Comparison of ENCODE assay signal across 8 cellular contexts in genomic region chr14:64338616-64339316, GRCh38. TPM values are rescaled to one million over a fixed set of nuclear protein-coding genes. Genes with fewer than 3 reads are reported as not detected.
DNase-seq lines count a peak whose midpoint lies in the region; ATAC-seq and TF ChIP-seq lines count a peak whose summit lies in the region.

No MANE protein-coding gene starts in this region.

- peak overlapping the region; percentile 80 for H3K27ac Mint-ChIP-seq in activated T-helper 2 cell treated with anti-CD3 and anti-CD28 coated beads, Interferon-gamma antibody, Interleukin-2, Interleukin-4, amounts not matched to agents 10 μg/mL and 5 μg/mL and 100 μg/mL, durations not matched to agents 14 hours and 24 hours and 36 hours
- H3K27ac Mint-ChIP-seq in natural killer cell, result peak overlapping the region; percentile 72 to 94

- peak; percentile 100 for DNase-seq in EL
- peak; percentile 99 for DNase-seq in H4 (ENCODE audit: low spot score)
- DNase-seq in LNCaP clone FGC (ENCODE audit: low read depth), result peak; percentile 97
- DNase-seq in RPMI8226, result peak; percentile 93
- DNase-seq in activated T-helper 2 cell treated with anti-CD3 and anti-CD28 coated beads, Interferon-gamma antibody, Interleukin-2, Interleukin-4, amounts not matched to agents 10 μg/mL and 5 μg/mL and 100 μg/mL, durations not matched to agents 14 hours and 24 hours and 36 hours (ENCODE audit: low spot score), result peak; percentile 89
- peak; percentile 96 for DNase-seq in fibroblast of peridontal ligament (ENCODE audit: extremely low read depth)
- peak; percentile 70 for DNase-seq in natural killer cell
- peak; percentile 66 to 89 (median 80) for DNase-seq in stimulated activated naive CD4-positive, alpha-beta T cell (lab: John Stamatoyannopoulos, UW)

- ATAC-seq in natural killer cell, result peak; percentile 83 to 88 (median 88)

- H3K36me3 Mint-ChIP-seq in activated T-helper 2 cell treated with anti-CD3 and anti-CD28 coated beads, Interferon-gamma antibody, Interleukin-2, Interleukin-4, amounts not matched to agents 10 μg/mL and 5 μg/mL and 100 μg/mL, durations not matched to agents 14 hours and 24 hours and 36 hours (ENCODE audit: low read depth), result peaks cover 14% of the 10 kb centered on the region
- H3K36me3 Mint-ChIP-seq in natural killer cell, result no peaks in the 10 kb centered on the region

- H3K4me3 Mint-ChIP-seq in activated T-helper 2 cell treated with anti-CD3 and anti-CD28 coated beads, Interferon-gamma antibody, Interleukin-2, Interleukin-4, amounts not matched to agents 10 μg/mL and 5 μg/mL and 100 μg/mL, durations not matched to agents 14 hours and 24 hours and 36 hours (ENCODE audit: low read depth), result peak overlapping the region; percentile 91
- peak overlapping the region; percentile 86 for H3K4me3 Mint-ChIP-seq in natural killer cell

- no peak for TF ChIP-seq CTCF in LNCaP clone FGC (IDR thresholded peaks at IDR 0.05; ENCODE audit: control insufficient read depth, extremely low read depth, insufficient read depth)
- TF ChIP-seq CTCF in natural killer cell (IDR thresholded peaks at IDR 0.05), result no peak

- intact Hi-C loops in activated T-helper 2 cell treated with anti-CD3 and anti-CD28 coated beads, Interferon-gamma antibody, Interleukin-2, Interleukin-4, amounts not matched to agents 10 μg/mL and 5 μg/mL and 100 μg/mL, durations not matched to agents 14 hours and 24 hours and 36 hours (cut with micrococcal nuclease), result loop anchor here (1.0 to 5.0 kb wide), 4 partner anchors 50 to 165 kb away; partner anchors contain the start of genes AKAP5, MTHFD1 and ZBTB25
- intact Hi-C loops in natural killer cell (cut with micrococcal nuclease), result no loop called here

- H3K4me3 ChIP-seq in LNCaP clone FGC (ENCODE audit: low read depth, low read length), result peak overlapping the region; percentile 85

- H3K27me3 Mint-ChIP-seq in activated T-helper 2 cell treated with anti-CD3 and anti-CD28 coated beads, Interferon-gamma antibody, Interleukin-2, Interleukin-4, amounts not matched to agents 10 μg/mL and 5 μg/mL and 100 μg/mL, durations not matched to agents 14 hours and 24 hours and 36 hours (ENCODE audit: low read depth), result no peaks in the 10 kb centered on the region
- H3K27me3 Mint-ChIP-seq in natural killer cell (ENCODE audit: low read depth in 2 of 2), result no peaks in the 10 kb centered on the region

- peaks cover 12% of the 10 kb centered on the region for H3K9me3 Mint-ChIP-seq in activated T-helper 2 cell treated with anti-CD3 and anti-CD28 coated beads, Interferon-gamma antibody, Interleukin-2, Interleukin-4, amounts not matched to agents 10 μg/mL and 5 μg/mL and 100 μg/mL, durations not matched to agents 14 hours and 24 hours and 36 hours
- H3K9me3 Mint-ChIP-seq in natural killer cell, result peaks cover 0 to 7% of the 10 kb centered on the region in 2 donors

- H3K4me1 Mint-ChIP-seq in activated T-helper 2 cell treated with anti-CD3 and anti-CD28 coated beads, Interferon-gamma antibody, Interleukin-2, Interleukin-4, amounts not matched to agents 10 μg/mL and 5 μg/mL and 100 μg/mL, durations not matched to agents 14 hours and 24 hours and 36 hours (ENCODE audit: low read depth), result peaks cover 23% of the 10 kb centered on the region
- peaks cover 14 to 19% of the 10 kb centered on the region in 2 donors for H3K4me1 Mint-ChIP-seq in natural killer cell

RNA-seq across cellular contexts. Expression of gene ESR2, which starts 44.6 kb away (rescaled TPM):
- total RNA-seq in H4 (2014; rRNA removed; shearing (Covaris generic)), result 0.10 TPM in 1 of 2 replicates, not detected in the other
- total RNA-seq in activated T-helper 2 cell treated with anti-CD3 and anti-CD28 coated beads, Interferon-gamma antibody, Interleukin-2, Interleukin-4, amounts not matched to agents 10 μg/mL and 5 μg/mL and 100 μg/mL, durations not matched to agents 14 hours and 24 hours and 36 hours, result 0.09 TPM in 1 of 2 replicates, not detected in the other
- total RNA-seq in natural killer cell, result under 1 TPM in 1 of 3 donors, not detected in 2; 0.53 TPM

RNA-seq across cellular contexts. Expression of gene MTHFD1, which starts 49.4 kb away (rescaled TPM):
- total RNA-seq in H4 (2014; rRNA removed; shearing (Covaris generic)), result 38.0 and 57.8 TPM in 2 replicates
- total RNA-seq in activated T-helper 2 cell treated with anti-CD3 and anti-CD28 coated beads, Interferon-gamma antibody, Interleukin-2, Interleukin-4, amounts not matched to agents 10 μg/mL and 5 μg/mL and 100 μg/mL, durations not matched to agents 14 hours and 24 hours and 36 hours, result 291 and 309 TPM in 2 replicates
- total RNA-seq in natural killer cell, result 10 to 100 TPM; 27.6 to 34.6 (median 28.0) TPM

Comparison
In these comparisons a context has a peak if more than half of its experiments do, and no peak if none do; other contexts are left out.
1. Peak in every context shown above with its lines: DNase-seq, ATAC-seq and H3K4me3 ChIP-seq.